In the genomic region with DNA sequence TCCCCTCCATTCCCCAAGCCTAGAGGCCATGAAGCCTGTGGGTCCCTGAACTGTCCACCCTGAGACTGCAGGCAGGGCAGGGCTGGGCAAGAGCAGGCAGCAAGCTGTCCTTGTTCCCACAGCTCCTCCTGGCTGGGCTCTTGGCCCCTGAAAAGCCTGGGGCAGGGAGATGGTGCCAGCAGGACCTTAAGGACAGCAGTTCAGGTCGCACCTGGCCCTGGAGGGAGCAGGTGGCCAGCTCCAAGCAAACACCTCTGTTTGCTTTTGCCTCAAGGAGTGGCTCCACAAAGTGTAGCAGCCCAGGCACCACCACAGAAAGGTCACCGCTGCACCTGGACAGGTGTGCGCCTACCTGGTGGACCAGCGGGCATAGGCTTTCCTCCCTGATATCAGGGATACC, we compare ENCODE assay signal across 18 cellular contexts. TPM values are rescaled to one million over a fixed set of nuclear protein-coding genes. Genes with fewer than 3 reads are reported as not detected.
A peak's percentile ranks its signal among the peaks of the same experiment; 100 is the strongest.
DNase-seq lines count a peak whose midpoint lies in the region; ATAC-seq and TF ChIP-seq lines count a peak whose summit lies in the region.
"Had no signal": no experiment of that assay in that cellular context is flagged by ENCODE, and none has a peak within 500 bp of the region (broad histone marks: within the 10 kb centered on the region; RNA-seq: fewer than 3 reads in every experiment).

No MANE protein-coding gene starts in this region.

- H3K4me1 Mint-ChIP-seq in activated T-cell treated with anti-CD3 and anti-CD28 coated beads, Interleukin-2, amount 50 U/mL, for 72 hours (ENCODE audit: low read depth): no peaks in the 10 kb centered on the region

- peak overlapping the region; percentile 56; the same call in 1 of the 2 replicates for H3K9ac ChIP-seq in BLaER1

- peaks cover 27% of the 10 kb centered on the region for H3K27me3 ChIP-seq in BLaER1

- H3K36me3 Mint-ChIP-seq in activated T-cell treated with anti-CD3 and anti-CD28 coated beads, Interleukin-2, amount 50 U/mL, for 72 hours (ENCODE audit: insufficient read depth in 2 of 2): no peaks in the 10 kb centered on the region

- H3K9me3 ChIP-seq in BLaER1: no peaks in the 10 kb centered on the region

- H4K20me1 ChIP-seq in BLaER1: peaks cover 12% of the 10 kb centered on the region; the same call in 1 of the 2 replicates

- no peak for TF ChIP-seq CTCF in GM20000 (IDR thresholded peaks at IDR 0.05; ENCODE audit: extremely low read depth, missing control alignments)

- H3K4me3 ChIP-seq in BLaER1: no peak overlapping the region

- H3K27ac ChIP-seq in BLaER1: peak overlapping the region; percentile 79

- H3K36me3 ChIP-seq in BLaER1: no peaks in the 10 kb centered on the region

- DNase-seq in DMS53 treated with DMSO at 0.1 percent for 48 hours (lab: John Stamatoyannopoulos, UW; ENCODE audit: unreplicated experiment): peak; percentile 96
- peak; percentile 47 for DNase-seq in NCI-H2196 treated with DMSO at 0.1 percent for 48 hours (lab: John Stamatoyannopoulos, UW; ENCODE audit: unreplicated experiment)
- peak; percentile 69 for DNase-seq in SHP77 treated with DMSO at 0.1 percent for 48 hours (lab: John Stamatoyannopoulos, UW)
- DNase-seq in GM20000 (ENCODE audit: low spot score): no peak
- DNase-seq in activated T-cell treated with anti-CD3 and anti-CD28 coated beads, Interleukin-2, amount 50 U/mL, for 72 hours: no peak
- DNase-seq in medulla oblongata (ENCODE audit: extremely low spot score): no peak
- DNase-seq: CD4-positive, alpha-beta T cell; H7; MV-4-11; NCI-H187 treated with DMSO at 0.1 percent for 48 hours; NCI-H2171 treated with DMSO at 0.1 percent for 48 hours; NCI-H82; T-helper 9 cell had no signal

- H3K4me2 ChIP-seq in BLaER1: peak overlapping the region; percentile 94

- peaks cover 83% of the 10 kb centered on the region for H3K4me1 ChIP-seq in BLaER1

- no peak overlapping the region for H3K4me3 Mint-ChIP-seq in activated T-cell treated with anti-CD3 and anti-CD28 coated beads, Interleukin-2, amount 50 U/mL, for 72 hours
- H3K4me3 Mint-ChIP-seq: CD4-positive, alpha-beta T cell; IgD-negative memory B cell had no signal

- H3K27me3 Mint-ChIP-seq in activated T-cell treated with anti-CD3 and anti-CD28 coated beads, Interleukin-2, amount 50 U/mL, for 72 hours (ENCODE audit: low read depth): peaks cover 27% of the 10 kb centered on the region

- H3K9me3 Mint-ChIP-seq in activated T-cell treated with anti-CD3 and anti-CD28 coated beads, Interleukin-2, amount 50 U/mL, for 72 hours: no peaks in the 10 kb centered on the region
- H3K9me3 Mint-ChIP-seq: CD4-positive, alpha-beta T cell; IgD-negative memory B cell had no signal

- no peak for ATAC-seq in GM19397 (IDR thresholded peaks at IDR 0.05; ENCODE audit: unreplicated experiment)
- no peak for ATAC-seq in activated T-cell treated with anti-CD3 and anti-CD28 coated beads, Interleukin-2, amount 50 U/mL, for 72 hours (replicated peaks in 1 of 2)

- no peak overlapping the region for H3K27ac Mint-ChIP-seq in activated T-cell treated with anti-CD3 and anti-CD28 coated beads, Interleukin-2, amount 50 U/mL, for 72 hours
- H3K27ac Mint-ChIP-seq: CD4-positive, alpha-beta T cell; IgD-negative memory B cell had no signal

RNA-seq across cellular contexts. Expression of gene RET, which starts 5.2 kb away (rescaled TPM):
- total RNA-seq in activated T-cell treated with anti-CD3 and anti-CD28 coated beads, Interleukin-2, amount 50 U/mL, for 72 hours: under 1 TPM; 0.29 to 0.67 TPM
- total RNA-seq: CD4-positive, alpha-beta T cell; LHCN-M2; SK-MEL-5 had no signal

RNA-seq across cellular contexts. Expression of gene CSGALNACT2, which starts 56.2 kb away (rescaled TPM):
- total RNA-seq in activated T-cell treated with anti-CD3 and anti-CD28 coated beads, Interleukin-2, amount 50 U/mL, for 72 hours: 10 to 100 TPM; 51.3 to 55.2 TPM

Comparison
In these comparisons a context has a peak if more than half of its experiments do, and no peak if none do; other contexts are left out.
1. DNase-seq: peak in DMS53 treated with DMSO at 0.1 percent for 48 hours (single experiment), NCI-H2196 treated with DMSO at 0.1 percent for 48 hours (single experiment) and SHP77 treated with DMSO at 0.1 percent for 48 hours (single experiment); none in GM20000 (single experiment), activated T-cell treated with anti-CD3 and anti-CD28 coated beads, Interleukin-2, amount 50 U/mL, for 72 hours (0 of 2) and medulla oblongata (single experiment).